In genomic region chr3:56977561-56977889, GRCh38 we compare ENCODE assay signal across 2 cellular contexts.
TF ChIP-seq lines count a peak whose summit lies in the region.

No MANE protein-coding gene starts in this region.

TF ChIP-seq in SK-N-SH treated with all-trans-retinoic acid at 6 μM for 48 hours, 23 proteins besides CTCF, POLR2A, EP300 and RAD21 (continued from another document):
- no peak for TF ChIP-seq PATZ1 (CRISPR knock-in tag; IDR thresholded peaks at IDR 0.05; ENCODE audit: borderline replicate concordance)
- no peak for TF ChIP-seq SNAI2 (CRISPR knock-in tag; IDR thresholded peaks at IDR 0.05)
- TF ChIP-seq GLIS3 (CRISPR knock-in tag; IDR thresholded peaks at IDR 0.05) = no peak
- no peak for TF ChIP-seq ZC3H10 (CRISPR knock-in tag; IDR thresholded peaks at IDR 0.05)
- TF ChIP-seq TSHZ2 (CRISPR knock-in tag; IDR thresholded peaks at IDR 0.05) = no peak
- TF ChIP-seq BACH2 (CRISPR knock-in tag; IDR thresholded peaks at IDR 0.05; ENCODE audit: borderline replicate concordance) = no peak
- no peak for TF ChIP-seq ZNF565 (CRISPR knock-in tag; conservative IDR thresholded peaks at IDR 0.05; ENCODE audit: low read depth)
- no peak for TF ChIP-seq CSRNP3 (CRISPR knock-in tag; IDR thresholded peaks at IDR 0.05)
- TF ChIP-seq ZNF70 (CRISPR knock-in tag; IDR thresholded peaks at IDR 0.05) = no peak
- no peak for TF ChIP-seq ARNTL (CRISPR knock-in tag; IDR thresholded peaks at IDR 0.05; ENCODE audit: borderline replicate concordance, low read depth)
- TF ChIP-seq TOX (CRISPR knock-in tag; IDR thresholded peaks at IDR 0.05; ENCODE audit: borderline replicate concordance) = no peak
TF ChIP-seq in SK-N-SH treated with all-trans-retinoic acid at 6 μM for 48 hours: peak in this region for 0.

TF ChIP-seq in SK-N-SH, 30 proteins besides CTCF, POLR2A, EP300 and RAD21 (continued from another document):
- no peak for TF ChIP-seq REST (IDR thresholded peaks at IDR 0.05; ENCODE audit: low read depth, low read length)
- TF ChIP-seq GABPA (IDR thresholded peaks at IDR 0.05; ENCODE audit: low read depth) = no peak
- TF ChIP-seq RXRA (IDR thresholded peaks at IDR 0.05; ENCODE audit: borderline replicate concordance, low read depth) = no peak
- TF ChIP-seq USF1 (IDR thresholded peaks at IDR 0.05; ENCODE audit: borderline replicate concordance, low read depth) = no peak
- TF ChIP-seq, protein P1, sequence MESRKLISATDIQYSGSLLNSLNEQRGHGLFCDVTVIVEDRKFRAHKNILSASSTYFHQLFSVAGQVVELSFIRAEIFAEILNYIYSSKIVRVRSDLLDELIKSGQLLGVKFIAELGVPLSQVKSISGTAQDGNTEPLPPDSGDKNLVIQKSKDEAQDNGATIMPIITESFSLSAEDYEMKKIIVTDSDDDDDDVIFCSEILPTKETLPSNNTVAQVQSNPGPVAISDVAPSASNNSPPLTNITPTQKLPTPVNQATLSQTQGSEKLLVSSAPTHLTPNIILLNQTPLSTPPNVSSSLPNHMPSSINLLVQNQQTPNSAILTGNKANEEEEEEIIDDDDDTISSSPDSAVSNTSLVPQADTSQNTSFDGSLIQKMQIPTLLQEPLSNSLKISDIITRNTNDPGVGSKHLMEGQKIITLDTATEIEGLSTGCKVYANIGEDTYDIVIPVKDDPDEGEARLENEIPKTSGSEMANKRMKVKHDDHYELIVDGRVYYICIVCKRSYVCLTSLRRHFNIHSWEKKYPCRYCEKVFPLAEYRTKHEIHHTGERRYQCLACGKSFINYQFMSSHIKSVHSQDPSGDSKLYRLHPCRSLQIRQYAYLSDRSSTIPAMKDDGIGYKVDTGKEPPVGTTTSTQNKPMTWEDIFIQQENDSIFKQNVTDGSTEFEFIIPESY (IDR thresholded peaks at IDR 0.05; ENCODE audit: borderline replicate concordance, low read depth) = no peak
- TF ChIP-seq TAF1 (IDR thresholded peaks at IDR 0.05; ENCODE audit: borderline replicate concordance, low read depth, low read length) = no peak
